Comparison of ENCODE assay signal across 30 cellular contexts in genomic region chr20:59873409-59873808, GRCh38.
"Had no signal": no experiment of that assay in that cellular context is flagged by ENCODE, and none has a peak within 500 bp of the region (broad histone marks: within the 10 kb centered on the region; RNA-seq: fewer than 3 reads in every experiment).

No MANE protein-coding gene starts in this region.

- H3K27ac ChIP-seq: adrenal gland, body of pancreas, cardiac muscle cell, coronary artery, dorsolateral prefrontal cortex, epithelial cell of prostate, esophagus squamous epithelium, gastroesophageal sphincter, heart right ventricle had no signal

- H3K27me3 ChIP-seq: adrenal gland, body of pancreas, cardiac muscle cell, dorsolateral prefrontal cortex, esophagus squamous epithelium, gastroesophageal sphincter, heart right ventricle had no signal

- H3K4me3 ChIP-seq: adrenal gland, body of pancreas, cardiac muscle cell, coronary artery, dorsolateral prefrontal cortex, esophagus squamous epithelium, gastroesophageal sphincter, heart right ventricle had no signal

- H3K4me1 ChIP-seq: adrenal gland, body of pancreas, esophagus squamous epithelium, gastroesophageal sphincter, heart right ventricle had no signal

- H3K36me3 ChIP-seq: adrenal gland, cardiac muscle cell, esophagus squamous epithelium, gastroesophageal sphincter, heart right ventricle had no signal

- H3K9me3 ChIP-seq: body of pancreas, esophagus squamous epithelium, gastroesophageal sphincter, heart right ventricle had no signal

- ATAC-seq: activated CD4-positive, alpha-beta T cell treated with anti-CD3 and anti-CD28 coated beads for 36 hours; activated CD8-positive, alpha-beta memory T cell treated with anti-CD3 and anti-CD28 coated beads, Interleukin-2, amount 10 ng/mL, durations not matched to agents 7 days and 5 days; activated CD8-positive, alpha-beta T cell treated with anti-CD3 and anti-CD28 coated beads, Interleukin-2, amount 10 ng/mL, durations not matched to agents 7 days and 5 days; activated naive CD8-positive, alpha-beta T cell treated with anti-CD3 and anti-CD28 coated beads, Interleukin-2, amount 50 U/mL, for 24 hours; body of pancreas; gastroesophageal sphincter; heart right ventricle had no signal

- DNase-seq: activated CD4-positive, alpha-beta memory T cell treated with anti-CD3 and anti-CD28 coated beads for 36 hours; activated CD4-positive, alpha-beta T cell treated with anti-CD3 and anti-CD28 coated beads for 36 hours; activated CD4-positive, alpha-beta T cell treated with anti-CD3 and anti-CD28 coated beads, Interleukin-2, amount 10 ng/mL, durations not matched to agents 24 days and 14 days; activated CD4-positive, CD25-positive, alpha-beta regulatory T cell; activated CD4-positive, CD25-positive, alpha-beta regulatory T cell treated with anti-CD3 and anti-CD28 coated beads, Interleukin-2, amount 50 U/mL, for 72 hours; activated CD8-positive, alpha-beta memory T cell treated with anti-CD3 and anti-CD28 coated beads, Interleukin-2, amount 10 ng/mL, durations not matched to agents 7 days and 5 days; activated CD8-positive, alpha-beta memory T cell treated with anti-CD3 and anti-CD28 coated beads, Interleukin-2, amount 50 U/mL, for 4 hours; activated CD8-positive, alpha-beta T cell treated with anti-CD3 and anti-CD28 coated beads, Interleukin-2, amount 10 ng/mL, durations not matched to agents 7 days and 5 days; activated effector memory CD4-positive, alpha-beta T cell treated with anti-CD3 and anti-CD28 coated beads, Interleukin-2, amount 50 U/mL, for 16 hours; activated naive CD4-positive, alpha-beta T cell treated with anti-CD3 and anti-CD28 coated beads for 36 hours; activated naive CD8-positive, alpha-beta T cell treated with anti-CD3 and anti-CD28 coated beads for 36 hours; activated naive CD8-positive, alpha-beta T cell treated with anti-CD3 and anti-CD28 coated beads, Interleukin-2, amount 50 U/mL, for 24 hours; activated T-cell treated with anti-CD3 and anti-CD28 coated beads, Interleukin-2, amount 50 U/mL, for 1 hour; activated T-cell treated with anti-CD3 and anti-CD28 coated beads, Interleukin-2, amount 50 U/mL, for 48 hours; adrenal gland; amygdala; aorta; body of pancreas; central memory CD4-positive, alpha-beta T cell; cerebellar nuclear complex; dorsolateral prefrontal cortex; effector memory CD4-positive, alpha-beta T cell; endodermal cell; esophagus squamous epithelium; foreskin melanocyte; heart right ventricle had no signal
